Comparison of ENCODE assay signal across 1 cellular context in the genomic region with DNA sequence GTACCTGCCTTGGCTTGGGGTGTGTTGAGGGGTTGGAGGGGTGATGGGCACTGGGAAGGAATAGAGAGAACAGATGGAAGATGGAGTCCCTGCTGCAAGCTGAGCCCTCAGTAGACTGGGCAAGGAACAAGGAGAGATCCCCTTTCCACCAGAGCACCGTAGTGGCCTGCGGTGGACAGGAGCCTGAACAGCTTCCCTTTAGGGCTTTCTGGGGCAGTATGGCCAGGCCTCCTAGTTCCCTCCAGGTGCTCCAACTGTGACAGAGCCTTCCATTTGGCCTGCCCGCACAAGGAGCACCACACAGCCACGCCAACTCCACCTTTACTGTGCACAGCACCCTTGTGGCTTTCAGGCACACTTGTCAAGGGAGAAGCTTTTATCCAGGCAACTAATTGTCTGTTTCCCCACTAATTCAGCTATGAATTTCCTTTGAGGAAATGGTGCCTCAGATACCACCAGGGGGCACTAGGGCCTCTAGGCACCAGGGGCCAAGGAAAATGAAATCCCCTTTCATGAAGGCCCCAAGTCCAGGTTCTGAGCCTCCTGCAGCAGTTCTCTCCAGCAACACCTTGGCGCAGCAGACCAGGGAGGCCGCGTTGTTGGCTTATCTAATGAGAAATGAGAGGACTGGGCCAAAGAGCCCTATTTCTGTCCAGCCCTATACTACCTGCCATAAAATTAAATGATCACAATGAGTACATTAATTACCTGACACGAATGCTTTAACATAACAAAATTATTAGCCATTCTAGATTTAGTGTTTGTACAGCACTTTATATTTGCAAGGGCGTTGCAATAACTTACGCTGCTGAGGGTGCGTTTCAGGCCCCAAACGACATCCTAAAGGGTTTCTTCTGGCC.
A peak's percentile ranks its signal among the peaks of the same experiment; 100 is the strongest.
TF ChIP-seq lines count a peak whose summit lies in the region.

No MANE protein-coding gene starts in this region.

TF ChIP-seq in HepG2, 621 proteins besides CTCF, POLR2A, EP300 and RAD21:
- TF ChIP-seq SALL1 (CRISPR knock-in tag; IDR thresholded peaks at IDR 0.05) (peak; percentile 41; the same call in 1 of the 2 replicates), YEATS2 (CRISPR knock-in tag; IDR thresholded peaks at IDR 0.05; ENCODE audit: borderline replicate concordance) (peak; percentile 36; the same call in 1 of the 2 replicates), EZH2 (conservative IDR thresholded peaks at IDR 0.05; ENCODE audit: low read depth, low read length) (no peak), THAP11 (CRISPR knock-in tag; IDR thresholded peaks at IDR 0.05) (0 out of 2 replicates have a peak, but pooled peaks have one; percentile 21), STAG1 (CRISPR knock-in tag; IDR thresholded peaks at IDR 0.05) (peak; percentile 92), ZNF749 (CRISPR knock-in tag; IDR thresholded peaks at IDR 0.05; ENCODE audit: borderline replicate concordance) (no peak), HMG20B (CRISPR knock-in tag; conservative IDR thresholded peaks at IDR 0.05) (no peak), ZNF501 (CRISPR knock-in tag; IDR thresholded peaks at IDR 0.05) (peak; percentile 43; the same call in 1 of the 2 replicates), SIN3A (IDR thresholded peaks at IDR 0.05; ENCODE audit: borderline replicate concordance, low read depth, low read length) (no peak), ZNF878 (CRISPR knock-in tag; IDR thresholded peaks at IDR 0.05) (no peak), KDM5B (CRISPR knock-in tag; IDR thresholded peaks at IDR 0.05; ENCODE audit: borderline replicate concordance) (0 out of 2 replicates have a peak, but pooled peaks have one; percentile 29), ZNF772 (CRISPR knock-in tag; IDR thresholded peaks at IDR 0.05) (0 out of 2 replicates have a peak, but pooled peaks have one; percentile 47), SETDB1 (CRISPR knock-in tag; IDR thresholded peaks at IDR 0.05; ENCODE audit: borderline replicate concordance) (no peak), SMC3 (IDR thresholded peaks at IDR 0.05; ENCODE audit: low read length) (peak; percentile 96), CREM (IDR thresholded peaks at IDR 0.05) (no peak), CREM (CRISPR knock-in tag; IDR thresholded peaks at IDR 0.05) (no peak), TBX2 (CRISPR knock-in tag; IDR thresholded peaks at IDR 0.05; ENCODE audit: borderline replicate concordance) (peak; percentile 48; the same call in 1 of the 2 replicates), MIXL1 (CRISPR knock-in tag; IDR thresholded peaks at IDR 0.05) (0 out of 2 replicates have a peak, but pooled peaks have one; percentile 28), ZFX (CRISPR knock-in tag; IDR thresholded peaks at IDR 0.05; ENCODE audit: low read depth) (peak; percentile 59; the same call in 1 of the 2 replicates), NR2F6 (IDR thresholded peaks at IDR 0.05) (no peak), NR2F6 (CRISPR knock-in tag; IDR thresholded peaks at IDR 0.05) (peak; percentile 24; the same call in 1 of the 2 replicates), ZNF615 (CRISPR knock-in tag; IDR thresholded peaks at IDR 0.05; ENCODE audit: borderline replicate concordance) (no peak), GATAD2A (CRISPR knock-in tag; IDR thresholded peaks at IDR 0.05) (peak; percentile 34; the same call in 1 of the 2 replicates), ZNF101 (CRISPR knock-in tag; IDR thresholded peaks at IDR 0.05; ENCODE audit: borderline replicate concordance, low read depth) (no peak), ZSCAN31 (CRISPR knock-in tag; IDR thresholded peaks at IDR 0.05; ENCODE audit: low read depth) (0 out of 2 replicates have a peak, but pooled peaks have one; percentile 30), CENPT (CRISPR knock-in tag; IDR thresholded peaks at IDR 0.05; ENCODE audit: low read depth) (0 out of 2 replicates have a peak, but pooled peaks have one; percentile 40), ELF3 (CRISPR knock-in tag; IDR thresholded peaks at IDR 0.05) (peak; percentile 78), SAP130 (CRISPR knock-in tag; IDR thresholded peaks at IDR 0.05; ENCODE audit: low read depth) (0 out of 2 replicates have a peak, but pooled peaks have one; percentile 18), ZNF124 (CRISPR knock-in tag; IDR thresholded peaks at IDR 0.05) (no peak), SP5 (CRISPR knock-in tag; IDR thresholded peaks at IDR 0.05; ENCODE audit: borderline replicate concordance, low read depth) (no peak), ZNF75D (CRISPR knock-in tag; IDR thresholded peaks at IDR 0.05; ENCODE audit: borderline replicate concordance) (no peak)
- TF ChIP-seq, protein P1, sequence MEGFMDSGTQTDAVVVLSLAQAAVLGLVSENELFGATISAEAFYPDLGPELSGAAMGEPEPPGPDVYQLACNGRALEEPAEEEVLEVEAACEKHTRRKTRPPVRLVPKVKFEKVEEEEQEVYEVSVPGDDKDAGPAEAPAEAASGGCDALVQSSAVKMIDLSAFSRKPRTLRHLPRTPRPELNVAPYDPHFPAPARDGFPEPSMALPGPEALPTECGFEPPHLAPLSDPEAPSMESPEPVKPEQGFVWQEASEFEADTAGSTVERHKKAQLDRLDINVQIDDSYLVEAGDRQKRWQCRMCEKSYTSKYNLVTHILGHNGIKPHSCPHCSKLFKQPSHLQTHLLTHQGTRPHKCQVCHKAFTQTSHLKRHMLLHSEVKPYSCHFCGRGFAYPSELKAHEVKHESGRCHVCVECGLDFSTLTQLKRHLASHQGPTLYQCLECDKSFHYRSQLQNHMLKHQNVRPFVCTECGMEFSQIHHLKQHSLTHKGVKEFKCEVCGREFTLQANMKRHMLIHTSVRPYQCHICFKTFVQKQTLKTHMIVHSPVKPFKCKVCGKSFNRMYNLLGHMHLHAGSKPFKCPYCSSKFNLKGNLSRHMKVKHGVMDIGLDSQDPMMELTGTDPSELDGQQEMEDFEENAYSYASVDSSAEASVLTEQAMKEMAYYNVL (CRISPR knock-in tag; IDR thresholded peaks at IDR 0.05; ENCODE audit: borderline replicate concordance): no peak
- TF ChIP-seq, protein P2, sequence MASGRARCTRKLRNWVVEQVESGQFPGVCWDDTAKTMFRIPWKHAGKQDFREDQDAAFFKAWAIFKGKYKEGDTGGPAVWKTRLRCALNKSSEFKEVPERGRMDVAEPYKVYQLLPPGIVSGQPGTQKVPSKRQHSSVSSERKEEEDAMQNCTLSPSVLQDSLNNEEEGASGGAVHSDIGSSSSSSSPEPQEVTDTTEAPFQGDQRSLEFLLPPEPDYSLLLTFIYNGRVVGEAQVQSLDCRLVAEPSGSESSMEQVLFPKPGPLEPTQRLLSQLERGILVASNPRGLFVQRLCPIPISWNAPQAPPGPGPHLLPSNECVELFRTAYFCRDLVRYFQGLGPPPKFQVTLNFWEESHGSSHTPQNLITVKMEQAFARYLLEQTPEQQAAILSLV (CRISPR knock-in tag; IDR thresholded peaks at IDR 0.05; ENCODE audit: borderline replicate concordance): no peak
- TF ChIP-seq, protein P3, sequence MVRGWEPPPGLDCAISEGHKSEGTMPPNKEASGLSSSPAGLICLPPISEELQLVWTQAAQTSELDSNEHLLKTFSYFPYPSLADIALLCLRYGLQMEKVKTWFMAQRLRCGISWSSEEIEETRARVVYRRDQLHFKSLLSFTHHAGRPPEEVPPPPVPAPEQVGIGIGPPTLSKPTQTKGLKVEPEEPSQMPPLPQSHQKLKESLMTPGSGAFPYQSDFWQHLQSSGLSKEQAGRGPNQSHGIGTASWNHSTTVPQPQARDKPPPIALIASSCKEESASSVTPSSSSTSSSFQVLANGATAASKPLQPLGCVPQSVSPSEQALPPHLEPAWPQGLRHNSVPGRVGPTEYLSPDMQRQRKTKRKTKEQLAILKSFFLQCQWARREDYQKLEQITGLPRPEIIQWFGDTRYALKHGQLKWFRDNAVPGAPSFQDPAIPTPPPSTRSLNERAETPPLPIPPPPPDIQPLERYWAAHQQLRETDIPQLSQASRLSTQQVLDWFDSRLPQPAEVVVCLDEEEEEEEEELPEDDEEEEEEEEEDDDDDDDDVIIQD (CRISPR knock-in tag; IDR thresholded peaks at IDR 0.05; ENCODE audit: low read depth): 0 out of 2 replicates have a peak, but pooled peaks have one; percentile 32
- TF ChIP-seq, protein P4, sequence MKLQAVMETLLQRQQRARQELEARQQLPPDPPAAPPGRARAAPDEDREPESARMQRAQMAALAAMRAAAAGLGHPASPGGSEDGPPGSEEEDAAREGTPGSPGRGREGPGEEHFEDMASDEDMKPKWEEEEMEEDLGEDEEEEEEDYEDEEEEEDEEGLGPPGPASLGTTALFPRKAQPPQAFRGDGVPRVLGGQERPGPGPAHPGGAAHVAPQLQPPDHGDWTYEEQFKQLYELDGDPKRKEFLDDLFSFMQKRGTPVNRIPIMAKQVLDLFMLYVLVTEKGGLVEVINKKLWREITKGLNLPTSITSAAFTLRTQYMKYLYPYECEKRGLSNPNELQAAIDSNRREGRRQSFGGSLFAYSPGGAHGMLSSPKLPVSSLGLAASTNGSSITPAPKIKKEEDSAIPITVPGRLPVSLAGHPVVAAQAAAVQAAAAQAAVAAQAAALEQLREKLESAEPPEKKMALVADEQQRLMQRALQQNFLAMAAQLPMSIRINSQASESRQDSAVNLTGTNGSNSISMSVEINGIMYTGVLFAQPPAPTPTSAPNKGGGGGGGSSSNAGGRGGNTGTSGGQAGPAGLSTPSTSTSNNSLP (IDR thresholded peaks at IDR 0.05; ENCODE audit: low read depth, low read length): 0 out of 2 replicates have a peak, but pooled peaks have one; percentile 12
- TF ChIP-seq, protein P5, sequence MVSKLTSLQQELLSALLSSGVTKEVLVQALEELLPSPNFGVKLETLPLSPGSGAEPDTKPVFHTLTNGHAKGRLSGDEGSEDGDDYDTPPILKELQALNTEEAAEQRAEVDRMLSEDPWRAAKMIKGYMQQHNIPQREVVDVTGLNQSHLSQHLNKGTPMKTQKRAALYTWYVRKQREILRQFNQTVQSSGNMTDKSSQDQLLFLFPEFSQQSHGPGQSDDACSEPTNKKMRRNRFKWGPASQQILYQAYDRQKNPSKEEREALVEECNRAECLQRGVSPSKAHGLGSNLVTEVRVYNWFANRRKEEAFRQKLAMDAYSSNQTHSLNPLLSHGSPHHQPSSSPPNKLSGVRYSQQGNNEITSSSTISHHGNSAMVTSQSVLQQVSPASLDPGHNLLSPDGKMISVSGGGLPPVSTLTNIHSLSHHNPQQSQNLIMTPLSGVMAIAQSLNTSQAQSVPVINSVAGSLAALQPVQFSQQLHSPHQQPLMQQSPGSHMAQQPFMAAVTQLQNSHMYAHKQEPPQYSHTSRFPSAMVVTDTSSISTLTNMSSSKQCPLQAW (CRISPR knock-in tag; IDR thresholded peaks at IDR 0.05): 0 out of 2 replicates have a peak, but pooled peaks have one; percentile 15
- TF ChIP-seq, protein P6, sequence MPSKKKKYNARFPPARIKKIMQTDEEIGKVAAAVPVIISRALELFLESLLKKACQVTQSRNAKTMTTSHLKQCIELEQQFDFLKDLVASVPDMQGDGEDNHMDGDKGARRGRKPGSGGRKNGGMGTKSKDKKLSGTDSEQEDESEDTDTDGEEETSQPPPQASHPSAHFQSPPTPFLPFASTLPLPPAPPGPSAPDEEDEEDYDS (CRISPR knock-in tag; IDR thresholded peaks at IDR 0.05): peak; percentile 36; the same call in 1 of the 2 replicates
TF ChIP-seq in HepG2: peak in this region for 21.
